Comparison of ENCODE assay signal across 11 cellular contexts in genomic region chr3:194312743-194313281, GRCh38. TPM values are rescaled to one million over a fixed set of nuclear protein-coding genes. Genes with fewer than 3 reads are reported as not detected.
DNase-seq lines count a peak whose midpoint lies in the region; ATAC-seq and TF ChIP-seq lines count a peak whose summit lies in the region.
"Had no signal": no experiment of that assay in that cellular context is flagged by ENCODE, and none has a peak within 500 bp of the region (broad histone marks: within the 10 kb centered on the region; RNA-seq: fewer than 3 reads in every experiment).

No MANE protein-coding gene starts in this region.

- no peak overlapping the region for H3K4me3 Mint-ChIP-seq in activated T-cell treated with anti-CD3 and anti-CD28 coated beads, Interleukin-2, amount 50 U/mL, for 4 hours

- peaks cover 18% of the 10 kb centered on the region for H3K4me1 Mint-ChIP-seq in activated T-cell treated with anti-CD3 and anti-CD28 coated beads, Interleukin-2, amount 50 U/mL, for 4 hours (ENCODE audit: low read depth)

- TF ChIP-seq RAD21 in liver (IDR thresholded peaks at IDR 0.05), result peak in 1 of 2 donors; percentile 10

- H3K9me3 ChIP-seq in liver (ENCODE audit: control insufficient read depth in 4 of 4, low read length in 3 of 4) (no peaks in the 10 kb centered on the region), vagina (no peaks in the 10 kb centered on the region)
- H3K9me3 ChIP-seq: HAP-1 had no signal

- no peak overlapping the region for H3K9ac ChIP-seq in liver (ENCODE audit: low read depth in 1 of 2, low read length in 2 of 2)

- peaks cover 0 to 16% (median 7%) of the 10 kb centered on the region in 4 donors for H3K4me1 ChIP-seq in liver (ENCODE audit: control insufficient read depth in 4 of 4, insufficient read depth in 4 of 4, low read length in 3 of 4)
- H3K4me1 ChIP-seq in vagina, result peaks cover 45% of the 10 kb centered on the region

- no peaks in the 10 kb centered on the region for H3K9me3 Mint-ChIP-seq in activated T-cell treated with anti-CD3 and anti-CD28 coated beads, Interleukin-2, amount 50 U/mL, for 4 hours

- peaks cover 23% of the 10 kb centered on the region for H3K27me3 Mint-ChIP-seq in activated T-cell treated with anti-CD3 and anti-CD28 coated beads, Interleukin-2, amount 50 U/mL, for 4 hours (ENCODE audit: low read depth)

- H3K27ac ChIP-seq in liver (ENCODE audit: low read depth in 1 of 2, low read length in 2 of 2) (no peak overlapping the region), vagina (peak overlapping the region; percentile 42)

- in situ Hi-C loops in astrocyte of the spinal cord (cut with HindIII; ENCODE audit: low sequenced_read_pairs), result no loop called here

- no peak for TF ChIP-seq POLR2A in vagina (IDR thresholded peaks at IDR 0.05)

- ATAC-seq in activated T-cell treated with anti-CD3 and anti-CD28 coated beads, Interleukin-2, amount 50 U/mL, for 4 hours, result no peak
- no peak for ATAC-seq in HG02798 (IDR thresholded peaks at IDR 0.05; ENCODE audit: poor library complexity, unreplicated experiment)
- no peak for ATAC-seq in HG03354 (IDR thresholded peaks at IDR 0.05; ENCODE audit: poor library complexity, severe bottlenecking, unreplicated experiment)
- no peak for ATAC-seq in HG03095 (IDR thresholded peaks at IDR 0.05; ENCODE audit: unreplicated experiment)

- H3K36me3 ChIP-seq in liver (ENCODE audit: control insufficient read depth in 4 of 4, insufficient read depth in 3 of 4, low read depth in 1 of 4, low read length in 3 of 4), result no peaks in the 10 kb centered on the region
- no peaks in the 10 kb centered on the region for H3K36me3 ChIP-seq in vagina
- H3K36me3 ChIP-seq: HAP-1 had no signal

- TF ChIP-seq CTCF in astrocyte of the spinal cord (IDR thresholded peaks at IDR 0.05; ENCODE audit: low read depth, low read length) (no peak), liver (IDR thresholded peaks at IDR 0.05; ENCODE audit: low read depth, low read length, missing input control) (no peak), vagina (IDR thresholded peaks at IDR 0.05) (no peak)

- peak; percentile 15 for DNase-seq in activated T-cell treated with anti-CD3 and anti-CD28 coated beads, Interleukin-2, amount 50 U/mL, for 1 hour
- DNase-seq in activated T-cell treated with anti-CD3 and anti-CD28 coated beads, Interleukin-2, amount 50 U/mL, for 4 hours, result no peak
- peak; percentile 47 for DNase-seq in astrocyte of the spinal cord (ENCODE audit: low read depth, low spot score)
- peak in 1 of 2 donors; percentile 99 for DNase-seq in vagina (ENCODE audit: extremely low spot score in 2 of 2)
- DNase-seq: DND-41; stimulated activated CD4-positive, alpha-beta T cell treated with anti-CD3 and anti-CD28 coated beads, Interleukin-4, amount 100 ng/mL, for 24 hours had no signal

- no peaks in the 10 kb centered on the region for H3K36me3 Mint-ChIP-seq in activated T-cell treated with anti-CD3 and anti-CD28 coated beads, Interleukin-2, amount 50 U/mL, for 4 hours (ENCODE audit: insufficient read depth)

- 46% methylated on average over 16 of the region's 16 CpGs for WGBS in liver

- H3K4me3 ChIP-seq in astrocyte of the spinal cord (ENCODE audit: low read depth, low read length) (no peak overlapping the region), liver (ENCODE audit: low read depth in 1 of 3, low read length in 3 of 3) (no peak overlapping the region), vagina (no peak overlapping the region)
- H3K4me3 ChIP-seq: HAP-1 had no signal

- H3K27me3 ChIP-seq in liver (ENCODE audit: control insufficient read depth in 4 of 4, insufficient read depth in 4 of 4, low read length in 3 of 4), result no peaks in the 10 kb centered on the region
- no peaks in the 10 kb centered on the region for H3K27me3 ChIP-seq in vagina

- intact Hi-C loops in vagina (cut with DNase I), result loop anchor here (2.0 kb wide), 1 partner anchor 44 kb away; no protein-coding TSS in a partner anchor

TF ChIP-seq in liver, 16 proteins besides CTCF, POLR2A, EP300 and RAD21:
- no peak for TF ChIP-seq SP1 (IDR thresholded peaks at IDR 0.05)
- no peak for TF ChIP-seq EGR1 (IDR thresholded peaks at IDR 0.05; ENCODE audit: low read depth in 2 of 2)
- TF ChIP-seq HNF4A (conservative IDR thresholded peaks at IDR 0.05), result no peak
- TF ChIP-seq, protein P1, sequence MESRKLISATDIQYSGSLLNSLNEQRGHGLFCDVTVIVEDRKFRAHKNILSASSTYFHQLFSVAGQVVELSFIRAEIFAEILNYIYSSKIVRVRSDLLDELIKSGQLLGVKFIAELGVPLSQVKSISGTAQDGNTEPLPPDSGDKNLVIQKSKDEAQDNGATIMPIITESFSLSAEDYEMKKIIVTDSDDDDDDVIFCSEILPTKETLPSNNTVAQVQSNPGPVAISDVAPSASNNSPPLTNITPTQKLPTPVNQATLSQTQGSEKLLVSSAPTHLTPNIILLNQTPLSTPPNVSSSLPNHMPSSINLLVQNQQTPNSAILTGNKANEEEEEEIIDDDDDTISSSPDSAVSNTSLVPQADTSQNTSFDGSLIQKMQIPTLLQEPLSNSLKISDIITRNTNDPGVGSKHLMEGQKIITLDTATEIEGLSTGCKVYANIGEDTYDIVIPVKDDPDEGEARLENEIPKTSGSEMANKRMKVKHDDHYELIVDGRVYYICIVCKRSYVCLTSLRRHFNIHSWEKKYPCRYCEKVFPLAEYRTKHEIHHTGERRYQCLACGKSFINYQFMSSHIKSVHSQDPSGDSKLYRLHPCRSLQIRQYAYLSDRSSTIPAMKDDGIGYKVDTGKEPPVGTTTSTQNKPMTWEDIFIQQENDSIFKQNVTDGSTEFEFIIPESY (IDR thresholded peaks at IDR 0.05), result no peak
- TF ChIP-seq, protein P2, sequence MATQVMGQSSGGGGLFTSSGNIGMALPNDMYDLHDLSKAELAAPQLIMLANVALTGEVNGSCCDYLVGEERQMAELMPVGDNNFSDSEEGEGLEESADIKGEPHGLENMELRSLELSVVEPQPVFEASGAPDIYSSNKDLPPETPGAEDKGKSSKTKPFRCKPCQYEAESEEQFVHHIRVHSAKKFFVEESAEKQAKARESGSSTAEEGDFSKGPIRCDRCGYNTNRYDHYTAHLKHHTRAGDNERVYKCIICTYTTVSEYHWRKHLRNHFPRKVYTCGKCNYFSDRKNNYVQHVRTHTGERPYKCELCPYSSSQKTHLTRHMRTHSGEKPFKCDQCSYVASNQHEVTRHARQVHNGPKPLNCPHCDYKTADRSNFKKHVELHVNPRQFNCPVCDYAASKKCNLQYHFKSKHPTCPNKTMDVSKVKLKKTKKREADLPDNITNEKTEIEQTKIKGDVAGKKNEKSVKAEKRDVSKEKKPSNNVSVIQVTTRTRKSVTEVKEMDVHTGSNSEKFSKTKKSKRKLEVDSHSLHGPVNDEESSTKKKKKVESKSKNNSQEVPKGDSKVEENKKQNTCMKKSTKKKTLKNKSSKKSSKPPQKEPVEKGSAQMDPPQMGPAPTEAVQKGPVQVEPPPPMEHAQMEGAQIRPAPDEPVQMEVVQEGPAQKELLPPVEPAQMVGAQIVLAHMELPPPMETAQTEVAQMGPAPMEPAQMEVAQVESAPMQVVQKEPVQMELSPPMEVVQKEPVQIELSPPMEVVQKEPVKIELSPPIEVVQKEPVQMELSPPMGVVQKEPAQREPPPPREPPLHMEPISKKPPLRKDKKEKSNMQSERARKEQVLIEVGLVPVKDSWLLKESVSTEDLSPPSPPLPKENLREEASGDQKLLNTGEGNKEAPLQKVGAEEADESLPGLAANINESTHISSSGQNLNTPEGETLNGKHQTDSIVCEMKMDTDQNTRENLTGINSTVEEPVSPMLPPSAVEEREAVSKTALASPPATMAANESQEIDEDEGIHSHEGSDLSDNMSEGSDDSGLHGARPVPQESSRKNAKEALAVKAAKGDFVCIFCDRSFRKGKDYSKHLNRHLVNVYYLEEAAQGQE (IDR thresholded peaks at IDR 0.05), result no peak
- TF ChIP-seq NR2F2 (IDR thresholded peaks at IDR 0.05), result peak; percentile 9
TF ChIP-seq in liver: peak in this region for 1.

RNA-seq across cellular contexts. Expression of gene CPN2, which starts 38.3 kb away (rescaled TPM):
- under 1 TPM in 1 of 3 donors, not detected in 2; 0.08 TPM for total RNA-seq in activated T-cell treated with anti-CD3 and anti-CD28 coated beads, Interleukin-2, amount 50 U/mL, for 4 hours
- total RNA-seq in liver (10 to 100 TPM; 20.4 to 87.9 TPM), vagina (not detected)
- polyA plus RNA-seq in liver, result 100 to 1,000 TPM; 169 to 196 TPM

RNA-seq across cellular contexts. Expression of gene LRRC15, which starts 56.7 kb away (rescaled TPM):
- total RNA-seq in activated T-cell treated with anti-CD3 and anti-CD28 coated beads, Interleukin-2, amount 50 U/mL, for 4 hours, result not detected
- under 1 TPM in 1 of 2 donors, not detected in 1; 0.08 TPM for total RNA-seq in liver
- polyA plus RNA-seq in liver, result under 1 TPM; 0.03 to 0.05 TPM
- total RNA-seq in vagina, result not detected

Comparison
In these comparisons a context has a peak if more than half of its experiments do, and no peak if none do; other contexts are left out.
1. RNA of gene CPN2, which starts 38.3 kb away (total RNA-seq): 20.4 to 87.9 TPM in liver; 0.08 TPM in activated T-cell treated with anti-CD3 and anti-CD28 coated beads, Interleukin-2, amount 50 U/mL, for 4 hours and not detected in vagina (single experiment); every median in the first group is over 10 times any median in the second.